ENCODE assay signal across 9 cellular contexts in genomic region chr17:44095647-44096496, GRCh38. TPM values are rescaled to one million over a fixed set of nuclear protein-coding genes. Genes with fewer than 3 reads are reported as not detected.
DNase-seq lines count a peak whose midpoint lies in the region; ATAC-seq lines count a peak whose summit lies in the region.
"Had no signal": no experiment of that assay in that cellular context is flagged by ENCODE, and none has a peak within 500 bp of the region (broad histone marks: within the 10 kb centered on the region; RNA-seq: fewer than 3 reads in every experiment).

No MANE protein-coding gene starts in this region.

- DNase-seq in DMS79 (lab: John Stamatoyannopoulos, UW), result peak; percentile 21
- DNase-seq in Kasumi-1 (lab: John Stamatoyannopoulos, UW), result peak; percentile 97 to 98
- peak; percentile 92 for DNase-seq in RPMI7951 (ENCODE audit: low read depth)
- DNase-seq in dedifferentiated amniotic fluid mesenchymal stem cell (ENCODE audit: extremely low spot score), result peak; percentile 62
- no peak for DNase-seq in stimulated activated naive B cell treated with anti-CD40 and anti-IgM and Interleukin-4, amounts not matched to agents 10 μg/mL and 1 μg/mL and 100 μg/mL, for 72 hours
- DNase-seq in activated T-cell treated with anti-CD3 and anti-CD28 coated beads, Interleukin-2, amount 50 U/mL, for 48 hours, result no peak
- DNase-seq in T-helper 1 cell, result no peak
- DNase-seq: T-cell had no signal

- no peaks in the 10 kb centered on the region for H3K27me3 ChIP-seq in layer of hippocampus (ENCODE audit: control insufficient read depth, insufficient read depth, low read length)

- H3K27me3 Mint-ChIP-seq in stimulated activated naive B cell treated with anti-CD40 and anti-IgM and Interleukin-4, amounts not matched to agents 10 μg/mL and 1 μg/mL and 100 μg/mL, for 72 hours, result no peaks in the 10 kb centered on the region
- H3K27me3 Mint-ChIP-seq: T-cell had no signal

- H3K4me3 Mint-ChIP-seq in stimulated activated naive B cell treated with anti-CD40 and anti-IgM and Interleukin-4, amounts not matched to agents 10 μg/mL and 1 μg/mL and 100 μg/mL, for 72 hours, result peak overlapping the region; percentile 44 to 64

- peak overlapping the region; percentile 83 for H3K27ac ChIP-seq in layer of hippocampus (ENCODE audit: low read depth, low read length)

- H3K27ac Mint-ChIP-seq in stimulated activated naive B cell treated with anti-CD40 and anti-IgM and Interleukin-4, amounts not matched to agents 10 μg/mL and 1 μg/mL and 100 μg/mL, for 72 hours, result peak overlapping the region; percentile 88
- H3K27ac Mint-ChIP-seq: T-cell had no signal

- H3K36me3 Mint-ChIP-seq in stimulated activated naive B cell treated with anti-CD40 and anti-IgM and Interleukin-4, amounts not matched to agents 10 μg/mL and 1 μg/mL and 100 μg/mL, for 72 hours, result peaks cover 13 to 17% of the 10 kb centered on the region in 2 donors

- H3K9me3 Mint-ChIP-seq in stimulated activated naive B cell treated with anti-CD40 and anti-IgM and Interleukin-4, amounts not matched to agents 10 μg/mL and 1 μg/mL and 100 μg/mL, for 72 hours, result no peaks in the 10 kb centered on the region
- H3K9me3 Mint-ChIP-seq: T-cell had no signal

- peaks cover 16 to 31% of the 10 kb centered on the region in 2 donors for H3K4me1 Mint-ChIP-seq in stimulated activated naive B cell treated with anti-CD40 and anti-IgM and Interleukin-4, amounts not matched to agents 10 μg/mL and 1 μg/mL and 100 μg/mL, for 72 hours

- ATAC-seq in stimulated activated naive B cell treated with anti-CD40 and anti-IgM and Interleukin-4, amounts not matched to agents 10 μg/mL and 1 μg/mL and 100 μg/mL, for 72 hours (replicated peaks), result peak; percentile 71 to 83

RNA-seq across cellular contexts. Expression of gene G6PC3, which starts 25.3 kb away (rescaled TPM):
- total RNA-seq in RPMI7951 (2014; rRNA removed; shearing (Covaris generic)), result 18.2 and 22.9 TPM in 2 replicates

RNA-seq across cellular contexts. Expression of gene HDAC5, which starts 27.6 kb away (rescaled TPM):
- 14.3 and 19.9 TPM in 2 replicates for total RNA-seq in RPMI7951 (2014; rRNA removed; shearing (Covaris generic))

RNA-seq across cellular contexts. Expression of gene LSM12, which starts 29.4 kb away (rescaled TPM):
- total RNA-seq in RPMI7951 (2014; rRNA removed; shearing (Covaris generic)), result 29.2 and 30.9 TPM in 2 replicates

RNA-seq across cellular contexts. Expression of gene HROB, which starts 45.9 kb away (rescaled TPM):
- total RNA-seq in RPMI7951 (2014; rRNA removed; shearing (Covaris generic)), result 7.3 and 9.9 TPM in 2 replicates

Comparison
In these comparisons a context has a peak if more than half of its experiments do, and no peak if none do; other contexts are left out.
1. DNase-seq: peak in DMS79 (single experiment), Kasumi-1 (2 of 2), RPMI7951 (single experiment) and dedifferentiated amniotic fluid mesenchymal stem cell (single experiment); none in stimulated activated naive B cell treated with anti-CD40 and anti-IgM and Interleukin-4, amounts not matched to agents 10 μg/mL and 1 μg/mL and 100 μg/mL, for 72 hours (single experiment), activated T-cell treated with anti-CD3 and anti-CD28 coated beads, Interleukin-2, amount 50 U/mL, for 48 hours (0 of 2) and T-helper 1 cell (0 of 5).